16 cellular contexts compared by ENCODE assay signal in genomic region chr11:86374121-86374520, GRCh38. TPM values are rescaled to one million over a fixed set of nuclear protein-coding genes. Genes with fewer than 3 reads are reported as not detected.
A peak's percentile ranks its signal among the peaks of the same experiment; 100 is the strongest.
DNase-seq lines count a peak whose midpoint lies in the region; ATAC-seq and TF ChIP-seq lines count a peak whose summit lies in the region.
"Had no signal": no experiment of that assay in that cellular context is flagged by ENCODE, and none has a peak within 500 bp of the region (broad histone marks: within the 10 kb centered on the region; RNA-seq: fewer than 3 reads in every experiment).

No MANE protein-coding gene starts in this region.

- TF ChIP-seq CTCF in brain microvascular endothelial cell (IDR thresholded peaks at IDR 0.05; ENCODE audit: low read depth, low read length, missing control alignments) (no peak), hepatocyte (IDR thresholded peaks at IDR 0.05; ENCODE audit: poor library complexity) (no peak), progenitor cell of endocrine pancreas (IDR thresholded peaks at IDR 0.05; ENCODE audit: unreplicated experiment) (no peak), lower leg skin (IDR thresholded peaks at IDR 0.05) (no peak)

- no peak for ATAC-seq in GM21515 (IDR thresholded peaks at IDR 0.05; ENCODE audit: unreplicated experiment)
- no peak for ATAC-seq in activated CD4-positive, CD25-positive, alpha-beta regulatory T cell treated with anti-CD3 and anti-CD28 coated beads, Interleukin-2, amount 50 U/mL, for 24 hours
- ATAC-seq: stimulated activated effector memory CD8-positive, alpha-beta T cell treated with anti-CD3 and anti-CD28 coated beads, Interleukin-12 subunit alpha, Interleukin-12 subunit beta, amount 100 ng/mL, for 72 hours had no signal

- H3K4me1 Mint-ChIP-seq in progenitor cell of endocrine pancreas (ENCODE audit: low read depth), result peaks cover 6% of the 10 kb centered on the region
- H3K4me1 Mint-ChIP-seq: central memory CD8-positive, alpha-beta T cell; stimulated activated effector memory CD8-positive, alpha-beta T cell treated with anti-CD3 and anti-CD28 coated beads, Interleukin-12 subunit alpha, Interleukin-12 subunit beta, amount 100 ng/mL, for 72 hours had no signal

- H3K9me2 ChIP-seq in GM23248 (ENCODE audit: insufficient read depth), result no peaks in the 10 kb centered on the region
- no peaks in the 10 kb centered on the region for H3K9me2 ChIP-seq in hepatocyte (replicated peaks; ENCODE audit: insufficient read depth)

- H3K4me2 ChIP-seq in GM23248 (ENCODE audit: unreplicated experiment) (no peak overlapping the region), hepatocyte (peak overlapping the region; percentile 76)

- H2AFZ ChIP-seq in GM23248, result peak overlapping the region; percentile 79
- peak overlapping the region; percentile 8 for H2AFZ ChIP-seq in hepatocyte

- H3F3A ChIP-seq in GM23248 (ENCODE audit: insufficient read depth), result no peaks in the 10 kb centered on the region

- peak overlapping the region; percentile 61 for H3K4me3 Mint-ChIP-seq in progenitor cell of endocrine pancreas (ENCODE audit: low read depth)
- H3K4me3 Mint-ChIP-seq: activated naive CD8-positive, alpha-beta T cell treated with anti-CD3 and anti-CD28 coated beads for 36 hours; central memory CD8-positive, alpha-beta T cell; stimulated activated effector memory CD8-positive, alpha-beta T cell treated with anti-CD3 and anti-CD28 coated beads, Interleukin-12 subunit alpha, Interleukin-12 subunit beta, amount 100 ng/mL, for 72 hours had no signal

- 0 out of 2 replicates have a peak, but pooled peaks cover 7% of the 10 kb centered on the region for H3K4me1 ChIP-seq in GM23248 (ENCODE audit: insufficient read depth)
- H3K4me1 ChIP-seq in hepatocyte (ENCODE audit: insufficient read depth), result no peaks in the 10 kb centered on the region

- in situ Hi-C loops in GM23248 (cut with MboI) (no loop called here), brain microvascular endothelial cell (cut with HindIII; ENCODE audit: low pct_ligation_motif_present, low sequenced_read_pairs) (no loop called here)

- H3K36me3 Mint-ChIP-seq in progenitor cell of endocrine pancreas (ENCODE audit: insufficient read depth), result peaks cover 3% of the 10 kb centered on the region
- H3K36me3 Mint-ChIP-seq: stimulated activated effector memory CD8-positive, alpha-beta T cell treated with anti-CD3 and anti-CD28 coated beads, Interleukin-12 subunit alpha, Interleukin-12 subunit beta, amount 100 ng/mL, for 72 hours had no signal

- H4K20me1 ChIP-seq in GM23248 (ENCODE audit: insufficient read depth) (no peaks in the 10 kb centered on the region), hepatocyte (ENCODE audit: insufficient read depth, poor library complexity, severe bottlenecking) (no peaks in the 10 kb centered on the region)

- H3K27ac ChIP-seq in GM23248 (no peak overlapping the region), brain microvascular endothelial cell (no peak overlapping the region), hepatocyte (no peak overlapping the region)
- H3K27ac ChIP-seq: RWPE1, spleen had no signal

- H3K9ac ChIP-seq in GM23248, result no peak overlapping the region

- H3K79me2 ChIP-seq in GM23248 (ENCODE audit: insufficient read depth), result no peaks in the 10 kb centered on the region
- H3K79me2 ChIP-seq in hepatocyte, result no peaks in the 10 kb centered on the region

- intact Hi-C loops in lower leg skin (cut with DNase I; ENCODE audit: low total_unique reads), result no loop called here

- H3K9me3 ChIP-seq in GM23248 (ENCODE audit: low read depth), result no peaks in the 10 kb centered on the region
- no peaks in the 10 kb centered on the region for H3K9me3 ChIP-seq in hepatocyte (ENCODE audit: low read depth)
- H3K9me3 ChIP-seq: spleen had no signal

- DNase-seq in GM23248 (no peak), brain microvascular endothelial cell (no peak), hepatocyte (ENCODE audit: low spot score) (no peak), progenitor cell of endocrine pancreas (ENCODE audit: low spot score, unreplicated experiment) (no peak), AG08395 (ENCODE audit: low spot score) (no peak), lower leg skin (ENCODE audit: low spot score in 2 of 2) (no peak)
- DNase-seq: activated CD4-positive, alpha-beta T cell treated with anti-CD3 and anti-CD28 coated beads, Interleukin-2, amount 50 U/mL, for 48 hours; activated naive CD8-positive, alpha-beta T cell treated with anti-CD3 and anti-CD28 coated beads for 36 hours; activated T-cell treated with anti-CD3 and anti-CD28 coated beads, Interleukin-2, amount 50 U/mL, for 48 hours; NCI-H345; spleen had no signal

- peaks cover 12% of the 10 kb centered on the region for H3K9me3 Mint-ChIP-seq in progenitor cell of endocrine pancreas (ENCODE audit: low read depth)
- H3K9me3 Mint-ChIP-seq: central memory CD8-positive, alpha-beta T cell had no signal

- H3K36me3 ChIP-seq in GM23248 (ENCODE audit: low read depth) (no peaks in the 10 kb centered on the region), brain microvascular endothelial cell (replicated peaks) (no peaks in the 10 kb centered on the region), hepatocyte (replicated peaks; ENCODE audit: insufficient read depth, low read depth) (no peaks in the 10 kb centered on the region)
- H3K36me3 ChIP-seq: spleen had no signal

- 49 to 54% methylated on average over 2 of the region's 2 CpGs for WGBS in GM23248 (ENCODE audit: low coverage in 1 of 2, low lambda C conversion rate in 2 of 2, missing lambda C conversion rate in 2 of 2), 2 experiments
- 65% methylated on average over 2 of the region's 2 CpGs for WGBS in hepatocyte (ENCODE audit: low lambda C conversion rate, missing lambda C conversion rate)
- WGBS in lower leg skin, 2 donors, result 35 to 39% methylated on average over 2 of the region's 2 CpGs

- H3K27me3 ChIP-seq in GM23248 (replicated peaks; ENCODE audit: insufficient read depth), result no peaks in the 10 kb centered on the region
- no peaks in the 10 kb centered on the region for H3K27me3 ChIP-seq in brain microvascular endothelial cell (replicated peaks)
- no peaks in the 10 kb centered on the region for H3K27me3 ChIP-seq in hepatocyte

- TF ChIP-seq POLR2A in lower leg skin (IDR thresholded peaks at IDR 0.05), result no peak

- H3K4me3 ChIP-seq in GM23248 (peak overlapping the region; percentile 55), brain microvascular endothelial cell (ENCODE audit: low read depth, low read length) (peak overlapping the region; percentile 48), hepatocyte (no peak overlapping the region), lower leg skin (ENCODE audit: low read depth, poor library complexity, severe bottlenecking) (no peak overlapping the region)

- H3K27me3 Mint-ChIP-seq in progenitor cell of endocrine pancreas, result peaks cover 3% of the 10 kb centered on the region

- no peak overlapping the region for H3K27ac Mint-ChIP-seq in progenitor cell of endocrine pancreas
- H3K27ac Mint-ChIP-seq: activated naive CD8-positive, alpha-beta T cell treated with anti-CD3 and anti-CD28 coated beads for 36 hours; stimulated activated effector memory CD8-positive, alpha-beta T cell treated with anti-CD3 and anti-CD28 coated beads, Interleukin-12 subunit alpha, Interleukin-12 subunit beta, amount 100 ng/mL, for 72 hours had no signal

RNA-seq across cellular contexts. Expression of gene CCDC81, which starts 0.6 kb away (rescaled TPM):
- total RNA-seq in GM23248 (2014; rRNA removed; shearing (Covaris generic)), result under 0.01 and 0.13 TPM in 2 replicates
- 0.49 TPM in 1 of 2 replicates, not detected in the other for polyA plus RNA-seq in GM23248 (2016; fragmentation: Nextera tagmentation; extraction: Ambion mirVana)
- 0.33 and 0.40 TPM in 2 replicates for total RNA-seq in hepatocyte
- 0.16 TPM in 1 of 2 replicates, not detected in the other for polyA plus RNA-seq in hepatocyte
- total RNA-seq in progenitor cell of endocrine pancreas, result 1.3 TPM in 2 replicates
- total RNA-seq in lower leg skin, result 1 to 10 TPM in 2 of 4 donors, under 1 TPM in 1, not detected in 1; 0.76 to 2.7 (median 1.6) TPM

Comparison
In these comparisons a context has a peak if more than half of its experiments do, and no peak if none do; other contexts are left out.
1. H3K4me3 ChIP-seq: peak in GM23248 (single experiment) and brain microvascular endothelial cell (single experiment); none in hepatocyte (single experiment) and lower leg skin (single experiment).